ENCODE assay signal across 8 cellular contexts in genomic region chr3:48440590-48440958, GRCh38. TPM values are rescaled to one million over a fixed set of nuclear protein-coding genes. Genes with fewer than 3 reads are reported as not detected.
DNase-seq lines count a peak whose midpoint lies in the region; ATAC-seq and TF ChIP-seq lines count a peak whose summit lies in the region.

No MANE protein-coding gene starts in this region.

- H3K27ac ChIP-seq in 22Rv1: peak overlapping the region; percentile 87
- peak overlapping the region; percentile 88 to 97 (median 93) for H3K27ac ChIP-seq in skin epidermis

- H3K36me3 Mint-ChIP-seq in activated CD4-positive, alpha-beta memory T cell treated with anti-CD3 and anti-CD28 coated beads, Interleukin-2, amount 10 ng/mL, durations not matched to agents 7 days and 5 days (ENCODE audit: low read depth): peaks cover 39% of the 10 kb centered on the region

- peaks cover 48% of the 10 kb centered on the region for H3K4me1 Mint-ChIP-seq in activated CD4-positive, alpha-beta memory T cell treated with anti-CD3 and anti-CD28 coated beads, Interleukin-2, amount 10 ng/mL, durations not matched to agents 7 days and 5 days

- peak overlapping the region; percentile 89 for H3K4me3 Mint-ChIP-seq in activated CD4-positive, alpha-beta memory T cell treated with anti-CD3 and anti-CD28 coated beads, Interleukin-2, amount 10 ng/mL, durations not matched to agents 7 days and 5 days

- no peaks in the 10 kb centered on the region for H3K27me3 Mint-ChIP-seq in activated CD4-positive, alpha-beta memory T cell treated with anti-CD3 and anti-CD28 coated beads, Interleukin-2, amount 10 ng/mL, durations not matched to agents 7 days and 5 days

- peak overlapping the region; percentile 74 to 89 (median 80) for H3K4me3 ChIP-seq in skin epidermis

- POLR2A ChIA-PET in activated CD4-positive, alpha-beta memory T cell treated with anti-CD3 and anti-CD28 coated beads, Interleukin-2, amount 10 ng/mL, durations not matched to agents 7 days and 5 days (lab: Charles Lee): interaction anchor here (0.8 to 3.5 kb wide), 21 partner anchors 8 to 900 kb away, joined by 3 to 69 read pairs (median 5); partner anchors contain the start of genes CDC25A, IP6K2, NDUFAF3 and PFKFB4

- CTCF ChIA-PET in activated CD4-positive, alpha-beta memory T cell treated with anti-CD3 and anti-CD28 coated beads, Interleukin-2, amount 10 ng/mL, durations not matched to agents 7 days and 5 days (lab: Charles Lee): interaction anchor here (1.3 to 3.3 kb wide), 11 partner anchors 22 to 172 kb away, joined by 3 to 30 read pairs (median 6); partner anchors contain the start of gene PFKFB4

- no peak for TF ChIP-seq CTCF in 22Rv1 (IDR thresholded peaks at IDR 0.05)

- H3K9me3 Mint-ChIP-seq in activated CD4-positive, alpha-beta memory T cell treated with anti-CD3 and anti-CD28 coated beads, Interleukin-2, amount 10 ng/mL, durations not matched to agents 7 days and 5 days: no peaks in the 10 kb centered on the region

- ATAC-seq in GM21825 (IDR thresholded peaks at IDR 0.05; ENCODE audit: unreplicated experiment): peak; percentile 1
- no peak for ATAC-seq in GM19351 (IDR thresholded peaks at IDR 0.05; ENCODE audit: unreplicated experiment)

- DNase-seq in activated CD4-positive, alpha-beta memory T cell treated with anti-CD3 and anti-CD28 coated beads, Interleukin-2, amount 10 ng/mL, durations not matched to agents 7 days and 5 days: no peak
- peak; percentile 37 for DNase-seq in hepatic stellate cell (ENCODE audit: low spot score)
- no peak for DNase-seq in NCI-H2107 (lab: John Stamatoyannopoulos, UW)
- no peak for DNase-seq in SK-N-DZ (ENCODE audit: low spot score)

- H3K27ac Mint-ChIP-seq in activated CD4-positive, alpha-beta memory T cell treated with anti-CD3 and anti-CD28 coated beads, Interleukin-2, amount 10 ng/mL, durations not matched to agents 7 days and 5 days: peak overlapping the region; percentile 93

RNA-seq across cellular contexts. Expression of gene TMA7, which starts 0.5 kb away (rescaled TPM):
- 100 to 1,000 TPM; 240 to 241 TPM for total RNA-seq in activated CD4-positive, alpha-beta memory T cell treated with anti-CD3 and anti-CD28 coated beads, Interleukin-2, amount 10 ng/mL, durations not matched to agents 7 days and 5 days
- polyA plus RNA-seq in SK-N-DZ (2014; cell fraction: cytosol; rRNA removed): 296 and 348 TPM in 2 replicates
- 209 and 321 TPM in 2 replicates for polyA plus RNA-seq in SK-N-DZ (2014; cell fraction: nucleus; rRNA removed)

RNA-seq across cellular contexts. Expression of gene CCDC51, which starts 0.7 kb away (rescaled TPM):
- 10 to 100 TPM; 14.9 to 17.5 TPM for total RNA-seq in activated CD4-positive, alpha-beta memory T cell treated with anti-CD3 and anti-CD28 coated beads, Interleukin-2, amount 10 ng/mL, durations not matched to agents 7 days and 5 days
- polyA plus RNA-seq in SK-N-DZ (2014; cell fraction: cytosol; rRNA removed): 46.3 and 51.8 TPM in 2 replicates
- polyA plus RNA-seq in SK-N-DZ (2014; cell fraction: nucleus; rRNA removed): 18.6 and 21.1 TPM in 2 replicates

RNA-seq across cellular contexts. Expression of gene ATRIP, which starts 6.0 kb away (rescaled TPM):
- 10 to 100 TPM; 13.4 to 15.2 TPM for total RNA-seq in activated CD4-positive, alpha-beta memory T cell treated with anti-CD3 and anti-CD28 coated beads, Interleukin-2, amount 10 ng/mL, durations not matched to agents 7 days and 5 days
- 8.2 and 8.6 TPM in 2 replicates for polyA plus RNA-seq in SK-N-DZ (2014; cell fraction: cytosol; rRNA removed)
- 16.8 and 17.7 TPM in 2 replicates for polyA plus RNA-seq in SK-N-DZ (2014; cell fraction: nucleus; rRNA removed)

RNA-seq across cellular contexts. Expression of gene PLXNB1, which starts 10.7 kb away (rescaled TPM):
- 1 to 10 TPM; 1.7 to 1.9 TPM for total RNA-seq in activated CD4-positive, alpha-beta memory T cell treated with anti-CD3 and anti-CD28 coated beads, Interleukin-2, amount 10 ng/mL, durations not matched to agents 7 days and 5 days
- polyA plus RNA-seq in SK-N-DZ (2014; cell fraction: cytosol; rRNA removed): 11.0 and 15.7 TPM in 2 replicates
- polyA plus RNA-seq in SK-N-DZ (2014; cell fraction: nucleus; rRNA removed): 176 and 212 TPM in 2 replicates
